ENCODE assay signal across 19 cellular contexts in genomic region chr20:8914421-8914820, GRCh38.
DNase-seq lines count a peak whose midpoint lies in the region.
"Had no signal": no experiment of that assay in that cellular context is flagged by ENCODE, and none has a peak within 500 bp of the region (broad histone marks: within the 10 kb centered on the region; RNA-seq: fewer than 3 reads in every experiment).

No MANE protein-coding gene starts in this region.

- H2BK15ac ChIP-seq in mesenchymal stem cell (ENCODE audit: low read depth, poor library complexity, severe bottlenecking) = no peak overlapping the region

- no peak overlapping the region for H3K18ac ChIP-seq in mesenchymal stem cell (ENCODE audit: low read depth in 1 of 2, low read length in 2 of 2)

- DNase-seq in glomerular visceral epithelial cell (ENCODE audit: extremely low spot score) (peak; percentile 8), kidney glomerular epithelial cell (lab: John Stamatoyannopoulos, UW) (peak; percentile 80), mesenchymal stem cell (no peak), renal cortical epithelial cell (ENCODE audit: low read depth) (peak; percentile 73), NCI-H2196 (lab: John Stamatoyannopoulos, UW; ENCODE audit: unreplicated experiment) (no peak), NCI-H146 (lab: John Stamatoyannopoulos, UW) (no peak)
- no peak for DNase-seq in activated T-cell treated with anti-CD3 and anti-CD28 coated beads, Interleukin-2, amount 50 U/mL, for 48 hours
- DNase-seq: AML-193; Caco-2; Calu3; CD4-positive, alpha-beta T cell; CD8-positive, alpha-beta T cell; DMS79 treated with DMSO at 0.1 percent for 48 hours; GF-D8 had no signal

- H3K9me3 ChIP-seq in mesenchymal stem cell (ENCODE audit: control insufficient read depth, low read length) = peaks cover 9% of the 10 kb centered on the region

- no peak overlapping the region for H3K23ac ChIP-seq in mesenchymal stem cell (ENCODE audit: low read length in 2 of 2)

- no peak overlapping the region for H4K8ac ChIP-seq in mesenchymal stem cell (ENCODE audit: low read length)

- H2AK5ac ChIP-seq in mesenchymal stem cell (ENCODE audit: low read length, severe bottlenecking) = no peak overlapping the region

- no peak overlapping the region for H2AFZ ChIP-seq in mesenchymal stem cell (ENCODE audit: low read depth, low read length)

- H2BK12ac ChIP-seq in mesenchymal stem cell (ENCODE audit: low read length in 2 of 2) = no peak overlapping the region

- H3K4me2 ChIP-seq in mesenchymal stem cell (ENCODE audit: low read length, poor library complexity, severe bottlenecking) = no peak overlapping the region
- H3K4me2 ChIP-seq: A549; BLaER1 treated with 17β-estradiol and CSF1 and Interleukin-3, amounts not matched to agents 10 nM and 100 nM had no signal

- no peak overlapping the region for H3K4me3 ChIP-seq in mesenchymal stem cell (ENCODE audit: insufficient read depth in 1 of 2, low read depth in 1 of 2, low read length in 2 of 2)
- H3K4me3 ChIP-seq: A549; BLaER1 treated with 17β-estradiol and CSF1 and Interleukin-3, amounts not matched to agents 10 nM and 100 nM; GM12878 had no signal

- 75% methylated on average over 1 of the region's 1 CpG for WGBS in mesenchymal stem cell

- H3K27me3 ChIP-seq in mesenchymal stem cell (ENCODE audit: control insufficient read depth in 1 of 2, insufficient read depth in 1 of 2, low read length in 2 of 2) = peaks cover 0 to 4% of the 10 kb centered on the region in 2 experiments
- H3K27me3 ChIP-seq: BLaER1 treated with 17β-estradiol and CSF1 and Interleukin-3, amounts not matched to agents 10 nM and 100 nM had no signal

- peak overlapping the region; percentile 89 for H3K27ac ChIP-seq in mesenchymal stem cell (ENCODE audit: low read length, poor library complexity, severe bottlenecking)
- H3K27ac ChIP-seq: 22Rv1; A549; BLaER1 treated with 17β-estradiol and CSF1 and Interleukin-3, amounts not matched to agents 10 nM and 100 nM; C4-2B had no signal

- H3K79me1 ChIP-seq in mesenchymal stem cell (replicated peaks; ENCODE audit: low read length, poor library complexity, severe bottlenecking) = no peaks in the 10 kb centered on the region

- no peak overlapping the region for H4K91ac ChIP-seq in mesenchymal stem cell (ENCODE audit: low read length)

- no peaks in the 10 kb centered on the region for H3K4me1 ChIP-seq in mesenchymal stem cell (ENCODE audit: control insufficient read depth, insufficient read depth, low read depth, low read length)
- H3K4me1 ChIP-seq: A549; BLaER1 treated with 17β-estradiol and CSF1 and Interleukin-3, amounts not matched to agents 10 nM and 100 nM; Caco-2 had no signal

- H2BK120ac ChIP-seq in mesenchymal stem cell (ENCODE audit: low read depth, low read length) = no peak overlapping the region

- no peak overlapping the region for H3K4ac ChIP-seq in mesenchymal stem cell (ENCODE audit: low read depth in 1 of 2, low read length in 2 of 2)

- H3K36me3 ChIP-seq in mesenchymal stem cell (ENCODE audit: control insufficient read depth in 1 of 2, insufficient read depth in 2 of 2, low read depth in 1 of 2, low read length in 2 of 2) = peaks cover 0 to 4% of the 10 kb centered on the region in 2 experiments
- H3K36me3 ChIP-seq: BLaER1 treated with 17β-estradiol and CSF1 and Interleukin-3, amounts not matched to agents 10 nM and 100 nM had no signal

- no peak overlapping the region for H3K9ac ChIP-seq in mesenchymal stem cell (ENCODE audit: low read length)
- H3K9ac ChIP-seq: BLaER1 treated with 17β-estradiol and CSF1 and Interleukin-3, amounts not matched to agents 10 nM and 100 nM had no signal

- H3K14ac ChIP-seq in mesenchymal stem cell (ENCODE audit: low read length in 2 of 2) = no peak overlapping the region

- no peak overlapping the region for H2BK5ac ChIP-seq in mesenchymal stem cell (ENCODE audit: low read depth, low read length, poor library complexity, severe bottlenecking)

Comparison
In these comparisons a context has a peak if more than half of its experiments do, and no peak if none do; other contexts are left out.
1. DNase-seq: peak in glomerular visceral epithelial cell (single experiment), kidney glomerular epithelial cell (single experiment) and renal cortical epithelial cell (single experiment); none in mesenchymal stem cell (single experiment), NCI-H2196 (single experiment), NCI-H146 (single experiment) and activated T-cell treated with anti-CD3 and anti-CD28 coated beads, Interleukin-2, amount 50 U/mL, for 48 hours (0 of 2).